Comparison of ENCODE assay signal across 11 cellular contexts in the genomic region with DNA sequence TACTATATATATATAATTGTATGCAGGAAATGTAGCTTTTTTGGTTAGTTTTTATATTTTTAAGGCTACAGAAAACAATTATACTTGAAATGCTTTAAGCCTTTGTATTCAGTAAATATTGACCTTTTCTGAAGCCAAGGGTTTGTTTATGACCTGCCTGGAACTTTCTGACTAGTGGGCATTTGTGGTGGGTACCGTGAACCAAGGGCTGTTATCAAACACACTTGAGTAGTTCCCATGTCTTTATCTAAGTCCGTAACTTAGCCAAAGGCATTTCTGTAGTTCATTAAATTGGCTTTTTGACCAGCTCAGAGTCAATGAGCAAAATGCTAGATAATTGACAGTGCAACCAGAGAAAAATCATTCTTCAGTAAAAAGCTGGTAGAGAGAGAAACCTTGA.
"Had no signal": no experiment of that assay in that cellular context is flagged by ENCODE, and none has a peak within 500 bp of the region (broad histone marks: within the 10 kb centered on the region; RNA-seq: fewer than 3 reads in every experiment).

No MANE protein-coding gene starts in this region.

- H3K9me3 ChIP-seq: HAP-1 had no signal

- FAIRE-seq: HepG2, K562 had no signal

- H3K4me3 ChIP-seq: GM23248, HAP-1, K562 had no signal

- H3K36me3 ChIP-seq: HAP-1 had no signal

- H3K4me1 ChIP-seq: HAP-1 had no signal

- H3K9ac ChIP-seq: GM23248 had no signal

- ATAC-seq: HCT116, HepG2, K562 had no signal

- DNase-seq: GM23248, GOT3, H7, HFFc6, IMR-90, KG1 had no signal

- H2AFZ ChIP-seq: GM23248 had no signal

- H3K27ac ChIP-seq: GM23248, HL-60 had no signal
